ENCODE assay signal across 1 cellular context in genomic region chr12:68042212-68042699, GRCh38.
TF ChIP-seq lines count a peak whose summit lies in the region.

No MANE protein-coding gene starts in this region.

TF ChIP-seq in GM12878, 131 proteins besides CTCF, POLR2A, EP300 and RAD21 (continued from another document and continues in another):
- TF ChIP-seq NBN (IDR thresholded peaks at IDR 0.05) (0 out of 2 replicates have a peak, but pooled peaks have one; percentile 63), EED (IDR thresholded peaks at IDR 0.05; ENCODE audit: low read depth) (no peak), IKZF1 (conservative IDR thresholded peaks at IDR 0.05) (peak; percentile 64), ATF2 (IDR thresholded peaks at IDR 0.05; ENCODE audit: low read length) (no peak), TARDBP (IDR thresholded peaks at IDR 0.05; ENCODE audit: borderline replicate concordance) (no peak), ZNF217 (IDR thresholded peaks at IDR 0.05) (0 out of 2 replicates have a peak, but pooled peaks have one; percentile 30), ZBTB11 (CRISPR knock-in tag; IDR thresholded peaks at IDR 0.05) (no peak), ETV6 (conservative IDR thresholded peaks at IDR 0.05 in 1 of 2, IDR thresholded peaks at IDR 0.05 in 1 of 2; ENCODE audit: borderline replicate concordance in 1 of 2, low read depth in 1 of 2) (peak in 1 of 2 experiments; percentile 23; a peak in 1 of 4 replicates), SMC3 (IDR thresholded peaks at IDR 0.05; ENCODE audit: borderline replicate concordance, low read length) (no peak; the same call in 1 of the 2 replicates), E2F4 (IDR thresholded peaks at IDR 0.05; ENCODE audit: low read depth, low read length) (no peak), USF1 (IDR thresholded peaks at IDR 0.05; ENCODE audit: borderline replicate concordance, extremely low read length, insufficient read depth, low read depth, low read length) (no peak), ZBTB40 (IDR thresholded peaks at IDR 0.05; ENCODE audit: borderline replicate concordance) (no peak), ZBTB33 (IDR thresholded peaks at IDR 0.05) (no peak), ZZZ3 (IDR thresholded peaks at IDR 0.05; ENCODE audit: control insufficient read depth, insufficient read length, low read depth) (no peak), NR2F1 (conservative IDR thresholded peaks at IDR 0.05) (peak; percentile 29; the same call in 1 of the 2 replicates), HCFC1 (IDR thresholded peaks at IDR 0.05; ENCODE audit: low read length) (no peak), IRF5 (IDR thresholded peaks at IDR 0.05; ENCODE audit: borderline replicate concordance) (no peak), TCF3 (IDR thresholded peaks at IDR 0.05; ENCODE audit: borderline replicate concordance, insufficient read depth, low read depth, low read length) (no peak), IKZF2 (IDR thresholded peaks at IDR 0.05) (peak; percentile 70 to 77), HDGF (IDR thresholded peaks at IDR 0.05) (no peak), LARP7 (IDR thresholded peaks at IDR 0.05) (no peak), PAX8 (IDR thresholded peaks at IDR 0.05) (0 out of 2 replicates have a peak, but pooled peaks have one; percentile 36), SUPT20H (IDR thresholded peaks at IDR 0.05; ENCODE audit: borderline replicate concordance, control insufficient read depth, low read depth, low read length) (no peak), ZNF622 (IDR thresholded peaks at IDR 0.05) (no peak), CBX3 (IDR thresholded peaks at IDR 0.05; ENCODE audit: borderline replicate concordance, low read depth) (no peak), ZSCAN29 (IDR thresholded peaks at IDR 0.05) (no peak), TAF1 (IDR thresholded peaks at IDR 0.05; ENCODE audit: borderline replicate concordance, low read depth, low read length) (peak; percentile 21; the same call in 1 of the 2 replicates), CHD1 (IDR thresholded peaks at IDR 0.05; ENCODE audit: low read depth, low read length) (no peak), HDAC6 (IDR thresholded peaks at IDR 0.05; ENCODE audit: unreplicated experiment) (no peak), SMARCA5 (IDR thresholded peaks at IDR 0.05) (no peak), CREM (IDR thresholded peaks at IDR 0.05; ENCODE audit: low read depth) (peak; percentile 31; the same call in 1 of the 2 replicates), SREBF1 (IDR thresholded peaks at IDR 0.05; ENCODE audit: low read length) (no peak), NFXL1 (IDR thresholded peaks at IDR 0.05; ENCODE audit: borderline replicate concordance) (no peak), MTA3 (IDR thresholded peaks at IDR 0.05; ENCODE audit: borderline replicate concordance, low read length) (no peak), CHD4 (IDR thresholded peaks at IDR 0.05) (no peak), KDM1A (IDR thresholded peaks at IDR 0.05; ENCODE audit: borderline replicate concordance) (no peak), IRF4 (IDR thresholded peaks at IDR 0.05; ENCODE audit: low read depth, low read length) (no peak), RAD51 (IDR thresholded peaks at IDR 0.05) (peak; percentile 82), KAT2A (conservative IDR thresholded peaks at IDR 0.05; ENCODE audit: control insufficient read depth, low read depth, low read length) (no peak), SMAD1 (IDR thresholded peaks at IDR 0.05; ENCODE audit: low read depth, partially characterized antibody) (no peak), PKNOX1 (IDR thresholded peaks at IDR 0.05) (peak; percentile 38; the same call in 1 of the 2 replicates), SIN3A (IDR thresholded peaks at IDR 0.05; ENCODE audit: low read depth, low read length) (no peak)
- TF ChIP-seq, protein P1, sequence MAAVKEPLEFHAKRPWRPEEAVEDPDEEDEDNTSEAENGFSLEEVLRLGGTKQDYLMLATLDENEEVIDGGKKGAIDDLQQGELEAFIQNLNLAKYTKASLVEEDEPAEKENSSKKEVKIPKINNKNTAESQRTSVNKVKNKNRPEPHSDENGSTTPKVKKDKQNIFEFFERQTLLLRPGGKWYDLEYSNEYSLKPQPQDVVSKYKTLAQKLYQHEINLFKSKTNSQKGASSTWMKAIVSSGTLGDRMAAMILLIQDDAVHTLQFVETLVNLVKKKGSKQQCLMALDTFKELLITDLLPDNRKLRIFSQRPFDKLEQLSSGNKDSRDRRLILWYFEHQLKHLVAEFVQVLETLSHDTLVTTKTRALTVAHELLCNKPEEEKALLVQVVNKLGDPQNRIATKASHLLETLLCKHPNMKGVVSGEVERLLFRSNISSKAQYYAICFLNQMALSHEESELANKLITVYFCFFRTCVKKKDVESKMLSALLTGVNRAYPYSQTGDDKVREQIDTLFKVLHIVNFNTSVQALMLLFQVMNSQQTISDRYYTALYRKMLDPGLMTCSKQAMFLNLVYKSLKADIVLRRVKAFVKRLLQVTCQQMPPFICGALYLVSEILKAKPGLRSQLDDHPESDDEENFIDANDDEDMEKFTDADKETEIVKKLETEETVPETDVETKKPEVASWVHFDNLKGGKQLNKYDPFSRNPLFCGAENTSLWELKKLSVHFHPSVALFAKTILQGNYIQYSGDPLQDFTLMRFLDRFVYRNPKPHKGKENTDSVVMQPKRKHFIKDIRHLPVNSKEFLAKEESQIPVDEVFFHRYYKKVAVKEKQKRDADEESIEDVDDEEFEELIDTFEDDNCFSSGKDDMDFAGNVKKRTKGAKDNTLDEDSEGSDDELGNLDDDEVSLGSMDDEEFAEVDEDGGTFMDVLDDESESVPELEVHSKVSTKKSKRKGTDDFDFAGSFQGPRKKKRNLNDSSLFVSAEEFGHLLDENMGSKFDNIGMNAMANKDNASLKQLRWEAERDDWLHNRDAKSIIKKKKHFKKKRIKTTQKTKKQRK (IDR thresholded peaks at IDR 0.05; ENCODE audit: low read depth, low read length): no peak
- TF ChIP-seq, protein P2, sequence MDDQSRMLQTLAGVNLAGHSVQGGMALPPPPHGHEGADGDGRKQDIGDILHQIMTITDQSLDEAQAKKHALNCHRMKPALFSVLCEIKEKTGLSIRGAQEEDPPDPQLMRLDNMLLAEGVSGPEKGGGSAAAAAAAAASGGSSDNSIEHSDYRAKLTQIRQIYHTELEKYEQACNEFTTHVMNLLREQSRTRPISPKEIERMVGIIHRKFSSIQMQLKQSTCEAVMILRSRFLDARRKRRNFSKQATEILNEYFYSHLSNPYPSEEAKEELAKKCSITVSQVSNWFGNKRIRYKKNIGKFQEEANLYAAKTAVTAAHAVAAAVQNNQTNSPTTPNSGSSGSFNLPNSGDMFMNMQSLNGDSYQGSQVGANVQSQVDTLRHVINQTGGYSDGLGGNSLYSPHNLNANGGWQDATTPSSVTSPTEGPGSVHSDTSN (IDR thresholded peaks at IDR 0.05; ENCODE audit: insufficient replicate concordance, low read depth, low read length): no peak
